In genomic region chr1:4005431-4005830, GRCh38 we compare ENCODE assay signal across 15 cellular contexts.
DNase-seq lines count a peak whose midpoint lies in the region; ATAC-seq and TF ChIP-seq lines count a peak whose summit lies in the region.
"Had no signal": no experiment of that assay in that cellular context is flagged by ENCODE, and none has a peak within 500 bp of the region (broad histone marks: within the 10 kb centered on the region; RNA-seq: fewer than 3 reads in every experiment).

No MANE protein-coding gene starts in this region.

- no peaks in the 10 kb centered on the region for H4K20me1 ChIP-seq in osteoblast (ENCODE audit: insufficient read depth, low read length)

- TF ChIP-seq CTCF in natural killer cell (IDR thresholded peaks at IDR 0.05) = no peak
- TF ChIP-seq CTCF in activated B cell treated with CpG ODN at 0.5 μM for 24 hours (IDR thresholded peaks at IDR 0.05) = no peak
- TF ChIP-seq CTCF in osteoblast (IDR thresholded peaks at IDR 0.05; ENCODE audit: extremely low read depth, low read depth, low read length) = no peak
- no peak for TF ChIP-seq CTCF in upper lobe of right lung (IDR thresholded peaks at IDR 0.05)

- no peak overlapping the region for H3K4me2 ChIP-seq in osteoblast (ENCODE audit: insufficient read depth, low read length)

- no peak overlapping the region for H3K27ac Mint-ChIP-seq in natural killer cell
- no peak overlapping the region for H3K27ac Mint-ChIP-seq in natural killer cell treated with Interleukin-12 subunit alpha and Interleukin-12 subunit beta and Interleukin-15 and Interleukin-18, amount 100 ng/mL, for 72 hours
- peak overlapping the region; percentile 61 for H3K27ac Mint-ChIP-seq in activated B cell treated with CpG ODN at 0.5 μM for 24 hours

- POLR2A ChIA-PET in activated B cell treated with CpG ODN at 0.5 μM for 24 hours (lab: Charles Lee) = no interaction called here

- H3K36me3 ChIP-seq in osteoblast (ENCODE audit: insufficient read depth, low read length) (no peaks in the 10 kb centered on the region), upper lobe of right lung (no peaks in the 10 kb centered on the region)
- H3K36me3 ChIP-seq: BE2C had no signal

- H3K4me3 Mint-ChIP-seq in natural killer cell = no peak overlapping the region
- no peak overlapping the region for H3K4me3 Mint-ChIP-seq in natural killer cell treated with Interleukin-12 subunit alpha and Interleukin-12 subunit beta and Interleukin-15 and Interleukin-18, amount 100 ng/mL, for 72 hours
- H3K4me3 Mint-ChIP-seq in activated B cell treated with CpG ODN at 0.5 μM for 24 hours = no peak overlapping the region
- H3K4me3 Mint-ChIP-seq: CD8-positive, alpha-beta memory T cell had no signal

- H3K27me3 Mint-ChIP-seq in natural killer cell (ENCODE audit: low read depth in 2 of 2) (no peaks in the 10 kb centered on the region), activated B cell treated with CpG ODN at 0.5 μM for 24 hours (no peaks in the 10 kb centered on the region)
- peaks cover 0 to 7% of the 10 kb centered on the region in 2 donors for H3K27me3 Mint-ChIP-seq in natural killer cell treated with Interleukin-12 subunit alpha and Interleukin-12 subunit beta and Interleukin-15 and Interleukin-18, amount 100 ng/mL, for 72 hours

- no peaks in the 10 kb centered on the region for H3K36me3 Mint-ChIP-seq in natural killer cell
- peaks cover 12% of the 10 kb centered on the region for H3K36me3 Mint-ChIP-seq in natural killer cell treated with Interleukin-12 subunit alpha and Interleukin-12 subunit beta and Interleukin-15 and Interleukin-18, amount 100 ng/mL, for 72 hours
- peaks cover 8% of the 10 kb centered on the region for H3K36me3 Mint-ChIP-seq in activated B cell treated with CpG ODN at 0.5 μM for 24 hours (ENCODE audit: low read depth)
- H3K36me3 Mint-ChIP-seq: CD8-positive, alpha-beta memory T cell had no signal

- no peaks in the 10 kb centered on the region for H3K79me2 ChIP-seq in osteoblast (ENCODE audit: insufficient read depth, low read length)

- no peaks in the 10 kb centered on the region for H3K4me1 ChIP-seq in osteoblast (ENCODE audit: insufficient read depth, low read length)
- H3K4me1 ChIP-seq in upper lobe of right lung = no peaks in the 10 kb centered on the region
- H3K4me1 ChIP-seq: BE2C, Caco-2 had no signal

- H3K27me3 ChIP-seq in osteoblast (ENCODE audit: insufficient read depth, low read length) (no peaks in the 10 kb centered on the region), upper lobe of right lung (peaks cover 9% of the 10 kb centered on the region)
- H3K27me3 ChIP-seq: BE2C had no signal

- DNase-seq in natural killer cell (peak; percentile 2), activated B cell treated with CpG ODN at 0.5 μM for 24 hours (no peak), osteoblast (ENCODE audit: insufficient read length, low spot score, missing footprints) (peak; percentile 23), upper lobe of right lung (peak; percentile 45), SKM-1 (lab: John Stamatoyannopoulos, UW; ENCODE audit: unreplicated experiment) (no peak)
- DNase-seq in natural killer cell treated with Interleukin-12 subunit alpha and Interleukin-12 subunit beta and Interleukin-15 and Interleukin-18, amount 100 ng/mL, for 72 hours (ENCODE audit: low spot score) = no peak
- DNase-seq: ACHN; BE2C; CD8-positive, alpha-beta memory T cell; GM23248; IMR-90 had no signal

- H3K9me3 ChIP-seq in osteoblast (ENCODE audit: low read depth, low read length) = no peaks in the 10 kb centered on the region
- H3K9me3 ChIP-seq in upper lobe of right lung = no peaks in the 10 kb centered on the region
- H3K9me3 ChIP-seq: BE2C, Caco-2 had no signal

- CTCF ChIA-PET in activated B cell treated with CpG ODN at 0.5 μM for 24 hours (lab: Charles Lee) = no interaction called here

- H3K4me3 ChIP-seq in osteoblast (ENCODE audit: insufficient read depth, low read length) = no peak overlapping the region
- no peak overlapping the region for H3K4me3 ChIP-seq in upper lobe of right lung
- H3K4me3 ChIP-seq: GM23248 had no signal

- H3K4me1 Mint-ChIP-seq in natural killer cell (peaks cover 0 to 5% of the 10 kb centered on the region in 2 donors), activated B cell treated with CpG ODN at 0.5 μM for 24 hours (peaks cover 28% of the 10 kb centered on the region)
- H3K4me1 Mint-ChIP-seq in natural killer cell treated with Interleukin-12 subunit alpha and Interleukin-12 subunit beta and Interleukin-15 and Interleukin-18, amount 100 ng/mL, for 72 hours (ENCODE audit: low read depth in 2 of 2) = peaks cover 4 to 5% of the 10 kb centered on the region in 2 donors
- H3K4me1 Mint-ChIP-seq: CD8-positive, alpha-beta memory T cell had no signal

- ATAC-seq in natural killer cell (no peak), activated B cell treated with CpG ODN at 0.5 μM for 24 hours (ENCODE audit: low read depth) (no peak), upper lobe of right lung (no peak), HG03280 (IDR thresholded peaks at IDR 0.05; ENCODE audit: unreplicated experiment) (no peak), GM21619 (IDR thresholded peaks at IDR 0.05; ENCODE audit: unreplicated experiment) (no peak)
- no peak for ATAC-seq in natural killer cell treated with Interleukin-12 subunit alpha and Interleukin-12 subunit beta and Interleukin-15 and Interleukin-18, amount 100 ng/mL, for 72 hours
- ATAC-seq: HCT116 had no signal

- H3K9me3 Mint-ChIP-seq in natural killer cell (peaks cover 7 to 9% of the 10 kb centered on the region in 2 donors), activated B cell treated with CpG ODN at 0.5 μM for 24 hours (peaks cover 10% of the 10 kb centered on the region)
- peaks cover 8% of the 10 kb centered on the region for H3K9me3 Mint-ChIP-seq in natural killer cell treated with Interleukin-12 subunit alpha and Interleukin-12 subunit beta and Interleukin-15 and Interleukin-18, amount 100 ng/mL, for 72 hours

- intact Hi-C loops in natural killer cell (cut with micrococcal nuclease) (no loop called here), activated B cell treated with CpG ODN at 0.5 μM for 24 hours (cut with micrococcal nuclease) (loop anchor here (5.0 kb wide), 1 partner anchor 42 kb away; no protein-coding TSS in a partner anchor), upper lobe of right lung (cut with DNase I) (no loop called here)

- H3K27ac ChIP-seq in osteoblast (ENCODE audit: low read depth, low read length) (no peak overlapping the region), upper lobe of right lung (no peak overlapping the region)
- H3K27ac ChIP-seq: GM23248 had no signal

- H2AFZ ChIP-seq in osteoblast (ENCODE audit: low read length) = no peak overlapping the region
- H2AFZ ChIP-seq: GM23248 had no signal

Comparison
In these comparisons a context has a peak if more than half of its experiments do, and no peak if none do; other contexts are left out.
1. DNase-seq: peak in natural killer cell (single experiment), osteoblast (single experiment) and upper lobe of right lung (single experiment); none in natural killer cell treated with Interleukin-12 subunit alpha and Interleukin-12 subunit beta and Interleukin-15 and Interleukin-18, amount 100 ng/mL, for 72 hours (single experiment), activated B cell treated with CpG ODN at 0.5 μM for 24 hours (single experiment) and SKM-1 (single experiment).